31 cellular contexts compared by ENCODE assay signal in the genomic region with DNA sequence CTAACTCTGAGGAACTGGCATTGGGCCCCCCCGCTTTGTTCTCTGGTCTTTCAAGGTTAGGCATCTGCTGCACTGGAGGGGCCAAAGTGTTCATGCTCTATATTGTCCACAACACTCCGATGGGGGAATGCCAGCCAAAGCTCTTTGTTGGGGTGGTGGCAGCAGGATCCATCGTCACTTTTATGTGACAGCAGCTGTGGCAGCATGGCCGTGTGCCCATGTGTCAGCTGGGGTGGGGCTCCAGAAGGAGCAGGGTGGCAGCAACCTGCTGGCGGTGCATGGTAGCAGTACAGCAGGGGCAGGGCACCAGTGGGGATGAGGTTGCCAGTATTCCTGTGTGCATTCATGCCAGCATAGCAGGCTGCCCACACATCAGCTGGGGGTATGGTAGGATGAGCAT. TPM values are rescaled to one million over a fixed set of nuclear protein-coding genes. Genes with fewer than 3 reads are reported as not detected.
DNase-seq lines count a peak whose midpoint lies in the region; ATAC-seq, FAIRE-seq and TF ChIP-seq lines count a peak whose summit lies in the region.
"Had no signal": no experiment of that assay in that cellular context is flagged by ENCODE, and none has a peak within 500 bp of the region (broad histone marks: within the 10 kb centered on the region; RNA-seq: fewer than 3 reads in every experiment).

No MANE protein-coding gene starts in this region.

- H3K4me1 ChIP-seq in HepG2 (ENCODE audit: insufficient read depth, low read length) (peaks cover 90% of the 10 kb centered on the region), mammary epithelial cell (ENCODE audit: insufficient read depth, low read length) (peaks cover 22% of the 10 kb centered on the region), SJCRH30 (no peaks in the 10 kb centered on the region)
- H3K4me1 ChIP-seq: ascending aorta, sigmoid colon had no signal

- H3K27me3 ChIP-seq in HepG2 (ENCODE audit: control insufficient read depth in 1 of 2, insufficient read depth in 2 of 2, low read length in 2 of 2) (no peaks in the 10 kb centered on the region), mammary epithelial cell (ENCODE audit: insufficient read depth, low read length) (no peaks in the 10 kb centered on the region), SJCRH30 (no peaks in the 10 kb centered on the region)
- H3K27me3 ChIP-seq: ascending aorta; BLaER1 treated with 17β-estradiol and CSF1 and Interleukin-3, amounts not matched to agents 10 nM and 100 nM; cardiac muscle cell; hepatocyte; sigmoid colon; transverse colon had no signal

- peak overlapping the region; percentile 88 for H3K27ac ChIP-seq in cingulate gyrus (ENCODE audit: low read depth, low read length)
- no peak overlapping the region for H3K27ac ChIP-seq in HepG2 (ENCODE audit: extremely low read length, insufficient read depth, low read length)
- no peak overlapping the region for H3K27ac ChIP-seq in mammary epithelial cell (ENCODE audit: insufficient read depth, low read depth, low read length)
- H3K27ac ChIP-seq in SJCRH30 = no peak overlapping the region
- H3K27ac ChIP-seq: ascending aorta, cardiac muscle cell, hepatocyte, RWPE1, sigmoid colon, transverse colon had no signal

- H3K36me3 ChIP-seq in HepG2 (replicated peaks in 1 of 2; ENCODE audit: control insufficient read depth in 1 of 2, insufficient read depth in 2 of 2, low read length in 2 of 2) (peaks cover 0 to 6% of the 10 kb centered on the region in 2 experiments; a peak in 3 of 5 replicates), mammary epithelial cell (ENCODE audit: insufficient read depth, low read length) (peaks cover 5% of the 10 kb centered on the region), SJCRH30 (no peaks in the 10 kb centered on the region)
- H3K36me3 ChIP-seq: ascending aorta; BLaER1 treated with 17β-estradiol and CSF1 and Interleukin-3, amounts not matched to agents 10 nM and 100 nM; cardiac muscle cell; sigmoid colon; transverse colon had no signal

- dilution Hi-C loops in mammary epithelial cell (cut with HindIII; ENCODE audit: low sequenced_read_pairs) = no loop called here

- TF ChIP-seq CTCF in HepG2 (CRISPR knock-in tag; IDR thresholded peaks at IDR 0.05) = no peak
- TF ChIP-seq CTCF in mammary epithelial cell (conservative IDR thresholded peaks at IDR 0.05 in 1 of 2, IDR thresholded peaks at IDR 0.05 in 1 of 2; ENCODE audit: extremely low read depth in 1 of 2, insufficient read depth in 1 of 2, low read depth in 1 of 2, low read length in 2 of 2) = no peak

- H2AFZ ChIP-seq in HepG2 (ENCODE audit: low read length) = no peak overlapping the region
- H2AFZ ChIP-seq in mammary epithelial cell (ENCODE audit: low read depth, low read length) = no peak overlapping the region
- H2AFZ ChIP-seq: hepatocyte had no signal

- peaks cover 90% of the 10 kb centered on the region for H3K79me2 ChIP-seq in HepG2 (ENCODE audit: insufficient read depth, low read length)
- H3K79me2 ChIP-seq in mammary epithelial cell (ENCODE audit: insufficient read depth, low read length) = peaks cover 92% of the 10 kb centered on the region
- H3K79me2 ChIP-seq: hepatocyte had no signal

- CTCF ChIA-PET in HepG2 (lab: Yijun Ruan, JAX; ENCODE audit: low intra/inter-chr PET ratio, low total read pairs) = no interaction called here
- CTCF ChIA-PET in mammary epithelial cell (lab: Charles Lee; ENCODE audit: low non-redundant PET) = no interaction called here

- H3K9ac ChIP-seq in HepG2 (ENCODE audit: insufficient read depth, low read depth, low read length) (no peak overlapping the region), mammary epithelial cell (ENCODE audit: insufficient read depth, low read length) (no peak overlapping the region)
- H3K9ac ChIP-seq: BLaER1 treated with 17β-estradiol and CSF1 and Interleukin-3, amounts not matched to agents 10 nM and 100 nM had no signal

- FAIRE-seq in HepG2 (lab: Jason Lieb, UNC) = no peak
- FAIRE-seq: GM12878 had no signal

- H3K9me3 ChIP-seq in HepG2 (ENCODE audit: low read length) = no peaks in the 10 kb centered on the region
- H3K9me3 ChIP-seq in mammary epithelial cell (replicated peaks; ENCODE audit: insufficient read depth, low read length) = no peaks in the 10 kb centered on the region
- no peaks in the 10 kb centered on the region for H3K9me3 ChIP-seq in SJCRH30 (replicated peaks)
- H3K9me3 ChIP-seq: ascending aorta, sigmoid colon, transverse colon had no signal

- ATAC-seq in HepG2 = no peak; the same call in 1 of the 3 replicates
- ATAC-seq in GM18498 (IDR thresholded peaks at IDR 0.05; ENCODE audit: unreplicated experiment) = no peak
- ATAC-seq: GM12878, left lobe of liver had no signal

- no TSS peak for BruUV-seq in HepG2 (replicated peaks; lab: Mats Ljungman, UMichigan)
- no TSS peak for BruUV-seq in mammary epithelial cell (replicated peaks; lab: Mats Ljungman, UMichigan)

- in situ Hi-C loops in HepG2 (cut with HindIII; ENCODE audit: extremely low pct_ligation_motif_present, low pct_unique_long_range_greater_than_20kb) = no loop called here
- in situ Hi-C loops in mammary epithelial cell (cut with MboI; ENCODE audit: low sequenced_read_pairs in 2 of 2) = no loop called here

- H4K20me1 ChIP-seq in HepG2 (ENCODE audit: insufficient read depth, low read length) (peaks cover 3% of the 10 kb centered on the region; the same call in 1 of the 2 replicates), mammary epithelial cell (ENCODE audit: insufficient read depth, low read length) (no peaks in the 10 kb centered on the region)
- H4K20me1 ChIP-seq: BLaER1 treated with 17β-estradiol and CSF1 and Interleukin-3, amounts not matched to agents 10 nM and 100 nM had no signal

- no peak for TF ChIP-seq RAD21 in HepG2 (CRISPR knock-in tag; IDR thresholded peaks at IDR 0.05)

- WGBS in HepG2 (ENCODE audit: low lambda C conversion rate) = 96% methylated on average over 4 of the region's 5 CpGs
- WGBS in mammary epithelial cell (ENCODE audit: low coverage, missing lambda C conversion rate) = 100% methylated on average over 4 of the region's 5 CpGs

- no peak for TF ChIP-seq EP300 in HepG2 (IDR thresholded peaks at IDR 0.05; ENCODE audit: low read depth in 2 of 2, low read length in 2 of 2)
- no peak for TF ChIP-seq EP300 in HepG2 (CRISPR knock-in tag; IDR thresholded peaks at IDR 0.05; ENCODE audit: borderline replicate concordance)

- H3K4me2 ChIP-seq in HepG2 (ENCODE audit: low read depth, low read length) (no peak overlapping the region), mammary epithelial cell (ENCODE audit: insufficient read depth, low read depth, low read length) (no peak overlapping the region)
- H3K4me2 ChIP-seq: BLaER1 treated with 17β-estradiol and CSF1 and Interleukin-3, amounts not matched to agents 10 nM and 100 nM; hepatocyte had no signal

- TF ChIP-seq POLR2A in HepG2 (IDR thresholded peaks at IDR 0.05; ENCODE audit: insufficient read depth in 1 of 2, low read depth in 2 of 2, low read length in 2 of 2) = no peak

- H3K4me3 ChIP-seq in HepG2 (replicated peaks in 1 of 3; ENCODE audit: insufficient read depth in 1 of 3, low read depth in 2 of 3, low read length in 3 of 3) (no peak overlapping the region), mammary epithelial cell (replicated peaks in 1 of 3; ENCODE audit: insufficient read depth in 1 of 3, low read depth in 2 of 3, low read length in 3 of 3) (no peak overlapping the region), SJCRH30 (no peak overlapping the region)
- H3K4me3 ChIP-seq: ascending aorta; BLaER1 treated with 17β-estradiol and CSF1 and Interleukin-3, amounts not matched to agents 10 nM and 100 nM; cardiac muscle cell; GM12878; hepatocyte; sigmoid colon; transverse colon had no signal

- POLR2A ChIA-PET in HepG2 (lab: Yijun Ruan, JAX) = no interaction called here

- intact Hi-C loops in HepG2 (cut with micrococcal nuclease; ENCODE audit: unreplicated experiment) = no loop called here
- intact Hi-C loops in mammary epithelial cell (cut with micrococcal nuclease) = no loop called here

- DNase-seq in NCI-H1694 (lab: John Stamatoyannopoulos, UW) = peak; percentile 52
- DNase-seq in HepG2 (ENCODE audit: low spot score) = no peak
- DNase-seq in putamen (ENCODE audit: low spot score) = peak; percentile 69
- no peak for DNase-seq in mammary epithelial cell
- no peak for DNase-seq in SJCRH30
- no peak for DNase-seq in retina
- DNase-seq: activated CD4-positive, alpha-beta T cell treated with anti-CD3 and anti-CD28 coated beads, Interleukin-2, amount 50 U/mL, for 1 hour; activated CD4-positive, CD25-positive, alpha-beta regulatory T cell; activated effector memory CD4-positive, alpha-beta T cell treated with anti-CD3 and anti-CD28 coated beads, Interleukin-2, amount 50 U/mL, for 16 hours; activated T-cell treated with anti-CD3 and anti-CD28 coated beads, Interleukin-2, amount 50 U/mL, for 24 hours; cortex of kidney; DMS153; endodermal cell; foreskin melanocyte; HCEC 1CT; NCI-H1048; NCI-H1930; NCI-H2171 treated with DMSO at 0.1 percent for 48 hours; NCI-H510A treated with DMSO at 0.1 percent for 48 hours; sigmoid colon; stimulated activated CD4-positive, alpha-beta T cell treated with anti-CD3 and anti-CD28 coated beads, Interleukin-4, amount 100 ng/mL, for 24 hours; transverse colon had no signal

RNA-seq across cellular contexts. Expression of gene ITGA2, which starts 28.2 kb away (rescaled TPM):
- total RNA-seq in HepG2 (2016; rRNA removed; fragmentation: Illumina TruSeq; extraction: Trizol) (10.2 and 15.8 TPM in 2 replicates), mammary epithelial cell (100 to 1,000 TPM; 191 to 204 TPM)
- 0.79 and 0.91 TPM in 2 replicates for total RNA-seq in HepG2 (2016; cell fraction: cytosol; rRNA removed; fragmentation: Illumina TruSeq; extraction: Trizol; ENCODE audit: low read depth)
- total RNA-seq in HepG2 (2016; cell fraction: insoluble cytoplasmic fraction; rRNA removed; fragmentation: Illumina TruSeq; extraction: Trizol) = 9.7 and 15.3 TPM in 2 replicates
- total RNA-seq in HepG2 (2016; cell fraction: membrane; rRNA removed; fragmentation: Illumina TruSeq; extraction: Trizol) = 2.3 and 3.0 TPM in 2 replicates
- 25.3 and 27.8 TPM in 2 replicates for total RNA-seq in HepG2 (2016; cell fraction: nucleus; rRNA removed; fragmentation: Illumina TruSeq; extraction: Trizol)
- polyA plus RNA-seq in HepG2 (2011; rRNA removed) (49.3 and 58.3 TPM in 2 replicates), mammary epithelial cell (86.5 TPM)
- 24.9 and 38.8 TPM in 2 replicates for polyA plus RNA-seq in HepG2 (2011; cell fraction: cytosol; rRNA removed)
- 27.4 and 30.0 TPM in 2 replicates for polyA plus RNA-seq in HepG2 (2011; cell fraction: nucleus; rRNA removed)
- polyA plus RNA-seq in HepG2 (2012) = 40.3 and 49.9 TPM in 2 replicates
- polyA plus RNA-seq in HepG2 (2016; cell fraction: cytosol; fragmentation: Illumina TruSeq; extraction: Trizol; ENCODE audit: low read depth) = 0.17 and 0.20 TPM in 2 replicates
- polyA plus RNA-seq in HepG2 (2016; cell fraction: insoluble cytoplasmic fraction; fragmentation: Illumina TruSeq; extraction: Trizol; ENCODE audit: low read depth) = 3.7 TPM in 2 replicates
- polyA plus RNA-seq in HepG2 (2016; cell fraction: membrane; fragmentation: Illumina TruSeq; extraction: Trizol; ENCODE audit: low read depth) = 0.45 and 0.72 TPM in 2 replicates
- polyA plus RNA-seq in HepG2 (2016; cell fraction: nucleus; fragmentation: Illumina TruSeq; extraction: Trizol; ENCODE audit: insufficient read depth, low read depth) = 15.1 and 16.2 TPM in 2 replicates
- 19.4 and 121 TPM in 2 replicates for polyA minus RNA-seq in HepG2 (2011; rRNA and poly(A)+ RNA removed; ENCODE audit: low replicate concordance)
- 105 and 135 TPM in 2 replicates for polyA minus RNA-seq in HepG2 (2011; cell fraction: cytosol; rRNA and poly(A)+ RNA removed)
- 209 and 232 TPM in 2 replicates for polyA minus RNA-seq in HepG2 (2011; cell fraction: nucleus; rRNA and poly(A)+ RNA removed)
- 266 TPM for polyA minus RNA-seq in mammary epithelial cell
- total RNA-seq in SJCRH30 (2014; rRNA removed; shearing (Covaris generic)) = 0.15 and 0.26 TPM in 2 replicates

Comparison
In these comparisons a context has a peak if more than half of its experiments do, and no peak if none do; other contexts are left out.
1. DNase-seq: peak in NCI-H1694 (single experiment) and putamen (single experiment); none in HepG2 (single experiment), mammary epithelial cell (single experiment), SJCRH30 (0 of 2) and retina (single experiment).